In genomic region chr1:236904874-236905741, GRCh38 we compare ENCODE assay signal across 1 cellular context.
TF ChIP-seq lines count a peak whose summit lies in the region.

No MANE protein-coding gene starts in this region.

TF ChIP-seq in HEK293, 187 proteins besides CTCF, POLR2A, EP300 and RAD21 (continued from another document):
- 0 out of 2 replicates have a peak, but pooled peaks have one; percentile 26 for TF ChIP-seq ZBTB21 (tag by site-specific recombination; IDR thresholded peaks at IDR 0.05)
- TF ChIP-seq ZNF37A (tag by site-specific recombination; IDR thresholded peaks at IDR 0.05) = 0 out of 2 replicates have a peak, but pooled peaks have one; percentile 17
- no peak for TF ChIP-seq KLF16 (tag by site-specific recombination; IDR thresholded peaks at IDR 0.05)
- TF ChIP-seq ZNF529 (tag by site-specific recombination; IDR thresholded peaks at IDR 0.05; ENCODE audit: insufficient replicate concordance) = no peak
- TF ChIP-seq GLIS1 (tag by site-specific recombination; IDR thresholded peaks at IDR 0.05) = no peak
- no peak for TF ChIP-seq ZNF549 (tag by site-specific recombination; IDR thresholded peaks at IDR 0.05)
- TF ChIP-seq ZNF24 (tag by site-specific recombination; IDR thresholded peaks at IDR 0.05) = peak; percentile 68; the same call in 1 of the 2 replicates
- no peak for TF ChIP-seq ZNF146 (tag by site-specific recombination; IDR thresholded peaks at IDR 0.05)
